In genomic region chr10:55233505-55233904, GRCh38 we compare ENCODE assay signal across 18 cellular contexts.
DNase-seq lines count a peak whose midpoint lies in the region; ATAC-seq and TF ChIP-seq lines count a peak whose summit lies in the region.
"Had no signal": no experiment of that assay in that cellular context is flagged by ENCODE, and none has a peak within 500 bp of the region (broad histone marks: within the 10 kb centered on the region; RNA-seq: fewer than 3 reads in every experiment).

No MANE protein-coding gene starts in this region.

- H3K4me1 ChIP-seq in GM23248 (ENCODE audit: insufficient read depth) (no peaks in the 10 kb centered on the region), lower lobe of right lung (no peaks in the 10 kb centered on the region), OCI-LY7 (ENCODE audit: insufficient read depth, low read length, poor library complexity, severe bottlenecking) (no peaks in the 10 kb centered on the region)
- H3K4me1 ChIP-seq: Caco-2, gastrocnemius medialis, parathyroid adenoma had no signal

- H3K79me2 ChIP-seq in GM23248 (ENCODE audit: insufficient read depth) = no peaks in the 10 kb centered on the region
- no peaks in the 10 kb centered on the region for H3K79me2 ChIP-seq in OCI-LY7 (ENCODE audit: insufficient read depth, low read depth, low read length)
- H3K79me2 ChIP-seq: parathyroid adenoma had no signal

- in situ Hi-C loops in GM23248 (cut with MboI) = no loop called here

- H3K4me1 Mint-ChIP-seq in natural killer cell (no peaks in the 10 kb centered on the region), type B pancreatic cell (ENCODE audit: unreplicated experiment) (no peaks in the 10 kb centered on the region)
- H3K4me1 Mint-ChIP-seq: activated naive CD8-positive, alpha-beta T cell treated with anti-CD3 and anti-CD28 coated beads, Interleukin-2, amount 10 ng/mL, durations not matched to agents 7 days and 5 days had no signal

- TF ChIP-seq CTCF in lower lobe of right lung (IDR thresholded peaks at IDR 0.05) = no peak
- no peak for TF ChIP-seq CTCF in OCI-LY7 (conservative IDR thresholded peaks at IDR 0.05; ENCODE audit: low read length)
- no peak for TF ChIP-seq CTCF in natural killer cell (IDR thresholded peaks at IDR 0.05)
- TF ChIP-seq CTCF in type B pancreatic cell (conservative IDR thresholded peaks at IDR 0.05) = no peak

- H3K27me3 ChIP-seq in GM23248 (replicated peaks; ENCODE audit: insufficient read depth) = no peaks in the 10 kb centered on the region; the same call in 1 of the 2 replicates
- no peaks in the 10 kb centered on the region for H3K27me3 ChIP-seq in lower lobe of right lung (ENCODE audit: low read depth)
- H3K27me3 ChIP-seq: dorsolateral prefrontal cortex, gastrocnemius medialis had no signal

- H2AFZ ChIP-seq in GM23248 (peak overlapping the region; percentile 44), OCI-LY7 (ENCODE audit: low read length) (no peak overlapping the region)
- H2AFZ ChIP-seq: parathyroid adenoma had no signal

- H4K20me1 ChIP-seq in GM23248 (ENCODE audit: insufficient read depth) (no peaks in the 10 kb centered on the region), OCI-LY7 (ENCODE audit: insufficient read depth, low read length) (no peaks in the 10 kb centered on the region)

- H3K4me2 ChIP-seq in GM23248 (ENCODE audit: unreplicated experiment) (peak overlapping the region; percentile 37), OCI-LY7 (ENCODE audit: low read length) (no peak overlapping the region)

- H3K36me3 Mint-ChIP-seq in natural killer cell (no peaks in the 10 kb centered on the region), type B pancreatic cell (no peaks in the 10 kb centered on the region)
- H3K36me3 Mint-ChIP-seq: activated naive CD8-positive, alpha-beta T cell treated with anti-CD3 and anti-CD28 coated beads, Interleukin-2, amount 10 ng/mL, durations not matched to agents 7 days and 5 days had no signal

- no peaks in the 10 kb centered on the region for H3K36me3 ChIP-seq in GM23248 (ENCODE audit: low read depth)
- H3K36me3 ChIP-seq in lower lobe of right lung = no peaks in the 10 kb centered on the region
- H3K36me3 ChIP-seq in OCI-LY7 (ENCODE audit: insufficient read depth, low read length) = no peaks in the 10 kb centered on the region
- H3K36me3 ChIP-seq: gastrocnemius medialis had no signal

- no peak for DNase-seq in GM23248
- DNase-seq in lower lobe of right lung = no peak
- no peak for DNase-seq in OCI-LY7 (ENCODE audit: low spot score)
- no peak for DNase-seq in natural killer cell
- DNase-seq in type B pancreatic cell (ENCODE audit: extremely low spot score, unreplicated experiment) = no peak
- no peak for DNase-seq in NCI-H2081 treated with DMSO at 0.1 percent for 48 hours (lab: John Stamatoyannopoulos, UW)
- DNase-seq: activated CD4-positive, alpha-beta T cell treated with anti-CD3 and anti-CD28 coated beads, Interleukin-2, amount 50 U/mL, for 4 hours; activated naive CD8-positive, alpha-beta T cell treated with anti-CD3 and anti-CD28 coated beads, Interleukin-2, amount 10 ng/mL, durations not matched to agents 7 days and 5 days; Caco-2; dorsolateral prefrontal cortex; gastrocnemius medialis; left ventricle myocardium superior; NCI-H1105; stimulated activated CD4-positive, alpha-beta T cell treated with anti-CD3 and anti-CD28 coated beads, Interleukin-2, amount 100 ng/mL, for 24 hours had no signal

- no peaks in the 10 kb centered on the region for H3K9me2 ChIP-seq in GM23248 (ENCODE audit: insufficient read depth)
- no peaks in the 10 kb centered on the region for H3K9me2 ChIP-seq in OCI-LY7 (ENCODE audit: insufficient read depth, low read length)

- peaks cover 8 to 9% of the 10 kb centered on the region in 2 donors for H3K9me3 Mint-ChIP-seq in natural killer cell
- H3K9me3 Mint-ChIP-seq in type B pancreatic cell = no peaks in the 10 kb centered on the region
- H3K9me3 Mint-ChIP-seq: activated naive CD8-positive, alpha-beta T cell treated with anti-CD3 and anti-CD28 coated beads, Interleukin-2, amount 10 ng/mL, durations not matched to agents 7 days and 5 days had no signal

- CTCF ChIA-PET in OCI-LY7 (lab: Charles Lee; ENCODE audit: unreplicated experiment) = no interaction called here

- no peaks in the 10 kb centered on the region for H3K9me3 ChIP-seq in GM23248 (ENCODE audit: low read depth)
- no peaks in the 10 kb centered on the region for H3K9me3 ChIP-seq in lower lobe of right lung
- no peaks in the 10 kb centered on the region for H3K9me3 ChIP-seq in OCI-LY7 (ENCODE audit: low read length)
- H3K9me3 ChIP-seq: Caco-2, gastrocnemius medialis had no signal

- no peak overlapping the region for H3K9ac ChIP-seq in GM23248
- H3K9ac ChIP-seq: parathyroid adenoma had no signal

- ATAC-seq in GM19043 (IDR thresholded peaks at IDR 0.05; ENCODE audit: low read depth, unreplicated experiment) (peak; percentile 78), HG03354 (IDR thresholded peaks at IDR 0.05; ENCODE audit: poor library complexity, severe bottlenecking, unreplicated experiment) (peak; percentile 86), lower lobe of right lung (no peak), natural killer cell (no peak)
- ATAC-seq: gastrocnemius medialis, left ventricle myocardium superior had no signal

- no peak overlapping the region for H3K27ac ChIP-seq in GM23248
- no peak overlapping the region for H3K27ac ChIP-seq in lower lobe of right lung
- no peak overlapping the region for H3K27ac ChIP-seq in OCI-LY7 (ENCODE audit: low read depth, low read length, poor library complexity, severe bottlenecking)
- H3K27ac ChIP-seq: dorsolateral prefrontal cortex, gastrocnemius medialis, HL-60, parathyroid adenoma had no signal

- intact Hi-C loops in lower lobe of right lung (cut with DNase I) (no loop called here), OCI-LY7 (cut with micrococcal nuclease; ENCODE audit: unreplicated experiment) (no loop called here), natural killer cell (cut with micrococcal nuclease) (no loop called here)

- H3K4me3 Mint-ChIP-seq in natural killer cell = no peak overlapping the region
- no peak overlapping the region for H3K4me3 Mint-ChIP-seq in type B pancreatic cell
- H3K4me3 Mint-ChIP-seq: activated naive CD8-positive, alpha-beta T cell treated with anti-CD3 and anti-CD28 coated beads, Interleukin-2, amount 10 ng/mL, durations not matched to agents 7 days and 5 days had no signal

- POLR2A ChIA-PET in OCI-LY7 (lab: Charles Lee) = no interaction called here

- no TSS peak for BruUV-seq in OCI-LY7 (replicated peaks; lab: Mats Ljungman, UMichigan)

- H3K27me3 Mint-ChIP-seq in natural killer cell (ENCODE audit: low read depth in 2 of 2) = no peaks in the 10 kb centered on the region
- no peaks in the 10 kb centered on the region for H3K27me3 Mint-ChIP-seq in type B pancreatic cell
- H3K27me3 Mint-ChIP-seq: activated naive CD8-positive, alpha-beta T cell treated with anti-CD3 and anti-CD28 coated beads, Interleukin-2, amount 10 ng/mL, durations not matched to agents 7 days and 5 days had no signal

- H3K27ac Mint-ChIP-seq in natural killer cell = no peak overlapping the region
- no peak overlapping the region for H3K27ac Mint-ChIP-seq in type B pancreatic cell
- H3K27ac Mint-ChIP-seq: activated naive CD8-positive, alpha-beta T cell treated with anti-CD3 and anti-CD28 coated beads, Interleukin-2, amount 10 ng/mL, durations not matched to agents 7 days and 5 days had no signal

- H3F3A ChIP-seq in GM23248 (ENCODE audit: insufficient read depth) = no peaks in the 10 kb centered on the region

- H3K4me3 ChIP-seq in GM23248 (peak overlapping the region; percentile 47), lower lobe of right lung (peak overlapping the region; percentile 28), OCI-LY7 (ENCODE audit: low read depth, low read length, poor library complexity, severe bottlenecking) (no peak overlapping the region)
- H3K4me3 ChIP-seq: gastrocnemius medialis had no signal

Comparison
In these comparisons a context has a peak if more than half of its experiments do, and no peak if none do; other contexts are left out.
1. ATAC-seq: peak in GM19043 (single experiment) and HG03354 (single experiment); none in lower lobe of right lung (0 of 2) and natural killer cell (0 of 3).